Comparison of ENCODE assay signal across 8 cellular contexts in genomic region chr13:109787135-109787954, GRCh38. TPM values are rescaled to one million over a fixed set of nuclear protein-coding genes. Genes with fewer than 3 reads are reported as not detected.
DNase-seq lines count a peak whose midpoint lies in the region; ATAC-seq and TF ChIP-seq lines count a peak whose summit lies in the region.

No MANE protein-coding gene starts in this region.

- H3K9me3 ChIP-seq in osteoblast (ENCODE audit: low read depth, low read length): no peaks in the 10 kb centered on the region

- H3K27me3 ChIP-seq in osteoblast (ENCODE audit: insufficient read depth, low read length): peaks cover 37% of the 10 kb centered on the region

- peak; percentile 4 for ATAC-seq in HG03066 (IDR thresholded peaks at IDR 0.05; ENCODE audit: low read depth, unreplicated experiment)

- peak overlapping the region; percentile 76 for H3K4me3 ChIP-seq in osteoblast (ENCODE audit: insufficient read depth, low read length)

- no peak overlapping the region for H3K27ac ChIP-seq in osteoblast (ENCODE audit: low read depth, low read length)

- H2AFZ ChIP-seq in osteoblast (ENCODE audit: low read length): peak overlapping the region; percentile 68

- H3K4me1 ChIP-seq in osteoblast (ENCODE audit: insufficient read depth, low read length): no peaks in the 10 kb centered on the region

- H3K4me2 ChIP-seq in osteoblast (ENCODE audit: insufficient read depth, low read length): peak overlapping the region; percentile 76

- DNase-seq in SKM-1 treated with dmso at 0.1 percent for 144 hours (lab: John Stamatoyannopoulos, UW; ENCODE audit: unreplicated experiment): peak; percentile 36
- no peak for DNase-seq in SKM-1 (lab: John Stamatoyannopoulos, UW; ENCODE audit: unreplicated experiment)
- DNase-seq in NCI-H748 treated with DMSO at 0.1 percent for 48 hours (lab: John Stamatoyannopoulos, UW): peak; percentile 44
- peak; percentile 29 for DNase-seq in activated naive CD4-positive, alpha-beta T cell treated with Interleukin-2 at 50 U/mL for 16 hours
- peak; percentile 30 for DNase-seq in germinal center (ENCODE audit: low spot score)
- no peak for DNase-seq in osteoblast (ENCODE audit: insufficient read length, low spot score, missing footprints)
- DNase-seq in hippocampal formation (lab: John Stamatoyannopoulos, UW): no peak

- H3K79me2 ChIP-seq in osteoblast (ENCODE audit: insufficient read depth, low read length): peaks cover 2% of the 10 kb centered on the region

- H3K36me3 ChIP-seq in osteoblast (ENCODE audit: insufficient read depth, low read length): no peaks in the 10 kb centered on the region

- H4K20me1 ChIP-seq in osteoblast (ENCODE audit: insufficient read depth, low read length): no peaks in the 10 kb centered on the region

- TF ChIP-seq CTCF in osteoblast (IDR thresholded peaks at IDR 0.05; ENCODE audit: extremely low read depth, low read depth, low read length): no peak

RNA-seq across cellular contexts. Expression of gene IRS2, which starts 1.0 kb away (rescaled TPM):
- 7.1 and 8.3 TPM in 2 replicates for total RNA-seq in osteoblast

Comparison
In these comparisons a context has a peak if more than half of its experiments do, and no peak if none do; other contexts are left out.
1. DNase-seq: peak in SKM-1 treated with dmso at 0.1 percent for 144 hours (single experiment), NCI-H748 treated with DMSO at 0.1 percent for 48 hours (single experiment), activated naive CD4-positive, alpha-beta T cell treated with Interleukin-2 at 50 U/mL for 16 hours (single experiment) and germinal center (single experiment); none in SKM-1 (single experiment), osteoblast (single experiment) and hippocampal formation (0 of 2).